In genomic region chr3:105527538-105527937, GRCh38 we compare ENCODE assay signal across 15 cellular contexts.
A peak's percentile ranks its signal among the peaks of the same experiment; 100 is the strongest.
DNase-seq lines count a peak whose midpoint lies in the region; ATAC-seq and TF ChIP-seq lines count a peak whose summit lies in the region.
"Had no signal": no experiment of that assay in that cellular context is flagged by ENCODE, and none has a peak within 500 bp of the region (broad histone marks: within the 10 kb centered on the region; RNA-seq: fewer than 3 reads in every experiment).

No MANE protein-coding gene starts in this region.

- no peak overlapping the region for H3K4me3 Mint-ChIP-seq in activated CD4-positive, alpha-beta T cell treated with anti-CD3 and anti-CD28 coated beads for 36 hours
- H3K4me3 Mint-ChIP-seq: natural killer cell had no signal

- H3K4me1 Mint-ChIP-seq in activated CD4-positive, alpha-beta T cell treated with anti-CD3 and anti-CD28 coated beads for 36 hours = peaks cover 17% of the 10 kb centered on the region
- H3K4me1 Mint-ChIP-seq: natural killer cell had no signal

- dilution Hi-C loops in IMR-90 (cut with HindIII; ENCODE audit: low sequenced_read_pairs, unreplicated experiment) = no loop called here

- no peak overlapping the region; the same call in 1 of the 2 replicates for H3K56ac ChIP-seq in IMR-90 (ENCODE audit: extremely low read depth, insufficient read depth, low read length)

- peak overlapping the region; percentile 64; the same call in 1 of the 2 replicates for H3K23ac ChIP-seq in IMR-90 (ENCODE audit: low read depth, low read length)

- no peak overlapping the region for H2BK120ac ChIP-seq in IMR-90 (ENCODE audit: low read depth, low read length)

- no peak overlapping the region for H2AK9ac ChIP-seq in IMR-90 (replicated peaks; ENCODE audit: low read depth, low read length, poor library complexity)

- H3K9ac ChIP-seq in IMR-90 (ENCODE audit: low read depth, low read length) = no peak overlapping the region

- H3K9me3 ChIP-seq in IMR-90 (ENCODE audit: control insufficient read depth, insufficient read depth, low read length) = no peaks in the 10 kb centered on the region
- H3K9me3 ChIP-seq: Caco-2 had no signal

- no peak overlapping the region for H2BK20ac ChIP-seq in IMR-90 (ENCODE audit: low read depth, low read length)

- peaks cover 12 to 43% of the 10 kb centered on the region in 2 experiments for H3K79me1 ChIP-seq in IMR-90 (ENCODE audit: low read depth in 1 of 2, low read length in 2 of 2)

- H3K4ac ChIP-seq in IMR-90 (ENCODE audit: low read depth, low read length) = peak overlapping the region; percentile 11; the same call in 1 of the 2 replicates

- in situ Hi-C loops in IMR-90 (cut with MboI; ENCODE audit: low sequenced_read_pairs) = loop anchor here (25.0 kb wide), 1 partner anchor 915 kb away; no protein-coding TSS in a partner anchor

- peak overlapping the region; percentile 35 for H2BK5ac ChIP-seq in IMR-90 (ENCODE audit: low read depth, low read length, poor library complexity, severe bottlenecking)

- CTCF ChIA-PET in activated CD4-positive, alpha-beta T cell treated with anti-CD3 and anti-CD28 coated beads for 36 hours (lab: Charles Lee) = interaction anchor here (3.8 kb wide), 1 partner anchor 11 kb away, joined by 22 read pairs; no protein-coding TSS in a partner anchor
- CTCF ChIA-PET in IMR-90 (lab: Yijun Ruan, JAX) = interaction anchor here (0.8 to 1.5 kb wide), 2 partner anchors 10 to 165 kb away, joined by 3 to 4 read pairs; no protein-coding TSS in a partner anchor

- H3K27me3 Mint-ChIP-seq in activated CD4-positive, alpha-beta T cell treated with anti-CD3 and anti-CD28 coated beads for 36 hours = no peaks in the 10 kb centered on the region
- H3K27me3 Mint-ChIP-seq: progenitor cell of endocrine pancreas had no signal

- H3K4me2 ChIP-seq in IMR-90 (ENCODE audit: low read depth, low read length) = no peak overlapping the region

- no peak overlapping the region for H3K27ac Mint-ChIP-seq in activated CD4-positive, alpha-beta T cell treated with anti-CD3 and anti-CD28 coated beads for 36 hours
- H3K27ac Mint-ChIP-seq: activated T-helper 2 cell treated with anti-CD3 and anti-CD28 coated beads, Interferon-gamma antibody, Interleukin-2, Interleukin-4, amounts not matched to agents 10 μg/mL and 5 μg/mL and 100 μg/mL, durations not matched to agents 14 hours and 24 hours and 36 hours; natural killer cell; progenitor cell of endocrine pancreas had no signal

- no peak overlapping the region for H2AK5ac ChIP-seq in IMR-90 (ENCODE audit: low read depth, low read length)

- H3K18ac ChIP-seq in IMR-90 (ENCODE audit: low read depth, low read length) = no peak overlapping the region; the same call in 1 of the 2 replicates

- no peak overlapping the region for H3K4me3 ChIP-seq in IMR-90 (ENCODE audit: insufficient read depth, low read depth, low read length)

- intact Hi-C loops in activated CD4-positive, alpha-beta T cell treated with anti-CD3 and anti-CD28 coated beads for 36 hours (cut with DNase I, micrococcal nuclease) = loop anchor here in 1 of 2 experiments (10.0 kb wide), 1 partner anchor 1087 kb away; no protein-coding TSS in a partner anchor
- intact Hi-C loops in IMR-90 (cut with micrococcal nuclease) = no loop called here

- H3K9me1 ChIP-seq in IMR-90 (ENCODE audit: insufficient read depth, low read length) = peaks cover 9% of the 10 kb centered on the region

- no TSS peak for BruUV-seq in IMR-90 (replicated peaks; lab: Mats Ljungman, UMichigan)

- no peak overlapping the region for H4K91ac ChIP-seq in IMR-90 (ENCODE audit: insufficient read depth, low read depth, low read length)

- no peaks in the 10 kb centered on the region for H3K9me3 Mint-ChIP-seq in activated CD4-positive, alpha-beta T cell treated with anti-CD3 and anti-CD28 coated beads for 36 hours (ENCODE audit: low read depth)
- H3K9me3 Mint-ChIP-seq: activated T-helper 2 cell treated with anti-CD3 and anti-CD28 coated beads, Interferon-gamma antibody, Interleukin-2, Interleukin-4, amounts not matched to agents 10 μg/mL and 5 μg/mL and 100 μg/mL, durations not matched to agents 14 hours and 24 hours and 36 hours; natural killer cell had no signal

- POLR2A ChIA-PET in activated CD4-positive, alpha-beta T cell treated with anti-CD3 and anti-CD28 coated beads for 36 hours (lab: Charles Lee) = no interaction called here
- POLR2A ChIA-PET in IMR-90 (lab: Charles Lee; ENCODE audit: unreplicated experiment) = no interaction called here

- H4K8ac ChIP-seq in IMR-90 (ENCODE audit: low read depth in 2 of 2, low read length in 2 of 2) = 0 out of 4 replicates have a peak overlapping the region, but pooled peaks of 1 of the 2 experiments have one; percentile 47

- H2AFZ ChIP-seq in IMR-90 (replicated peaks; ENCODE audit: low read length, poor library complexity) = no peak overlapping the region

- H3K36me3 ChIP-seq in IMR-90 (ENCODE audit: control insufficient read depth, insufficient read depth, low read length) = peaks cover 2% of the 10 kb centered on the region; the same call in 1 of the 2 replicates

- peaks cover 4% of the 10 kb centered on the region for H3K36me3 Mint-ChIP-seq in activated CD4-positive, alpha-beta T cell treated with anti-CD3 and anti-CD28 coated beads for 36 hours (ENCODE audit: low read depth)
- H3K36me3 Mint-ChIP-seq: natural killer cell had no signal

- 0 out of 2 replicates have a peak overlapping the region, but pooled peaks have one; percentile 33 for H3K14ac ChIP-seq in IMR-90 (replicated peaks; ENCODE audit: low read depth, low read length)

- no peak overlapping the region; the same call in 1 of the 2 replicates for H4K5ac ChIP-seq in IMR-90 (ENCODE audit: low read depth, low read length)

- TF ChIP-seq CTCF in IMR-90 (conservative IDR thresholded peaks at IDR 0.05; ENCODE audit: low read depth, low read length) = no peak

- H3K27me3 ChIP-seq in IMR-90 (ENCODE audit: control insufficient read depth, insufficient read depth, low read length) = no peaks in the 10 kb centered on the region

- no peak overlapping the region for H2BK15ac ChIP-seq in IMR-90 (ENCODE audit: low read depth, low read length)

- ATAC-seq in activated CD4-positive, alpha-beta T cell treated with anti-CD3 and anti-CD28 coated beads for 36 hours = peak; percentile 76
- no peak for ATAC-seq in IMR-90 (ENCODE audit: low read depth)
- ATAC-seq: natural killer cell had no signal

- no peak for TF ChIP-seq POLR2A in IMR-90 (IDR thresholded peaks at IDR 0.05; ENCODE audit: low read depth, low read length)

- DNase-seq in activated CD4-positive, alpha-beta T cell treated with anti-CD3 and anti-CD28 coated beads for 36 hours = no peak
- no peak for DNase-seq in activated CD4-positive, alpha-beta T cell treated with anti-CD3 and anti-CD28 coated beads for 4 hours
- no peak for DNase-seq in IMR-90
- DNase-seq in NCI-H748 treated with DMSO at 0.1 percent for 48 hours (lab: John Stamatoyannopoulos, UW) = peak; percentile 87
- no peak for DNase-seq in epithelial cell of prostate (ENCODE audit: low read depth, low spot score)
- DNase-seq in 8988T = no peak
- DNase-seq in effector CD8-positive, alpha-beta T cell (lab: John Stamatoyannopoulos, UW) = no peak
- no peak for DNase-seq in HCEC 1CT
- DNase-seq: amniotic stem cell; Caco-2; KG1; natural killer cell; stimulated activated CD4-positive, alpha-beta T cell treated with anti-CD3 and anti-CD28 coated beads, Interleukin-12 subunit alpha, Interleukin-12 subunit beta, amount 100 ng/mL, for 4 hours had no signal

- TF ChIP-seq RAD21 in IMR-90 (IDR thresholded peaks at IDR 0.05; ENCODE audit: low read length) = no peak

- no peaks in the 10 kb centered on the region for H4K20me1 ChIP-seq in IMR-90 (ENCODE audit: insufficient read depth, low read length)

- H3K27ac ChIP-seq in IMR-90 (ENCODE audit: insufficient read depth, low read length) (no peak overlapping the region), epithelial cell of prostate (peak overlapping the region; percentile 2)

- H3K4me1 ChIP-seq in IMR-90 (ENCODE audit: control insufficient read depth, insufficient read depth, low read length) = peaks cover 3% of the 10 kb centered on the region; the same call in 1 of the 2 replicates
- H3K4me1 ChIP-seq: Caco-2 had no signal

TF ChIP-seq in IMR-90, 13 proteins besides CTCF, POLR2A, EP300 and RAD21:
- TF ChIP-seq CHD1 (IDR thresholded peaks at IDR 0.05; ENCODE audit: low read depth, low read length) (no peak), SMC3 (IDR thresholded peaks at IDR 0.05; ENCODE audit: low read depth, low read length) (no peak)
